In genomic region chr2:186274936-186275575, GRCh38 we compare ENCODE assay signal across 2 cellular contexts.
TF ChIP-seq lines count a peak whose summit lies in the region.

No MANE protein-coding gene starts in this region.

TF ChIP-seq in SK-N-SH, 30 proteins besides CTCF, POLR2A, EP300 and RAD21 (continued from another document):
- TF ChIP-seq USF2 (IDR thresholded peaks at IDR 0.05; ENCODE audit: borderline replicate concordance, low read depth, low read length) (no peak), TAF1 (IDR thresholded peaks at IDR 0.05; ENCODE audit: borderline replicate concordance, low read depth, low read length) (no peak), TCF12 (IDR thresholded peaks at IDR 0.05) (0 out of 2 replicates have a peak, but pooled peaks have one; percentile 10), NRF1 (IDR thresholded peaks at IDR 0.05; ENCODE audit: low read depth, low read length) (no peak), CHD2 (IDR thresholded peaks at IDR 0.05; ENCODE audit: low read length, partially characterized antibody) (no peak), GABPA (IDR thresholded peaks at IDR 0.05; ENCODE audit: low read depth) (no peak), MAX (IDR thresholded peaks at IDR 0.05; ENCODE audit: low read depth) (no peak), RFX5 (IDR thresholded peaks at IDR 0.05; ENCODE audit: low read length) (no peak), YY1 (IDR thresholded peaks at IDR 0.05; ENCODE audit: low read depth) (no peak), FOSL2 (IDR thresholded peaks at IDR 0.05; ENCODE audit: borderline replicate concordance, low read depth) (peak; percentile 35; the same call in 1 of the 2 replicates), PBX3 (IDR thresholded peaks at IDR 0.05) (0 out of 2 replicates have a peak, but pooled peaks have one; percentile 13), IRF3 (IDR thresholded peaks at IDR 0.05; ENCODE audit: low read depth, low read length) (no peak), NFIC (IDR thresholded peaks at IDR 0.05; ENCODE audit: borderline replicate concordance) (no peak), MXI1 (IDR thresholded peaks at IDR 0.05; ENCODE audit: low read depth, low read length) (no peak), FOXJ3 (CRISPR knock-in tag; IDR thresholded peaks at IDR 0.05) (no peak), SIN3A (IDR thresholded peaks at IDR 0.05; ENCODE audit: borderline replicate concordance, low read depth, low read length) (no peak), TEAD4 (IDR thresholded peaks at IDR 0.05; ENCODE audit: borderline replicate concordance, insufficient read depth) (no peak), POLR2AphosphoS5 (IDR thresholded peaks at IDR 0.05; ENCODE audit: low read depth, low read length) (no peak), FOXM1 (IDR thresholded peaks at IDR 0.05; ENCODE audit: low read depth) (no peak), GATA2 (CRISPR knock-in tag; IDR thresholded peaks at IDR 0.05) (no peak), SMC3 (IDR thresholded peaks at IDR 0.05; ENCODE audit: low read depth, low read length) (no peak)
TF ChIP-seq in SK-N-SH: peak in this region for 3.

TF ChIP-seq in SK-N-SH treated with all-trans-retinoic acid at 6 μM for 48 hours, 23 proteins besides CTCF, POLR2A, EP300 and RAD21 (continued from another document):
- TF ChIP-seq, protein P1, sequence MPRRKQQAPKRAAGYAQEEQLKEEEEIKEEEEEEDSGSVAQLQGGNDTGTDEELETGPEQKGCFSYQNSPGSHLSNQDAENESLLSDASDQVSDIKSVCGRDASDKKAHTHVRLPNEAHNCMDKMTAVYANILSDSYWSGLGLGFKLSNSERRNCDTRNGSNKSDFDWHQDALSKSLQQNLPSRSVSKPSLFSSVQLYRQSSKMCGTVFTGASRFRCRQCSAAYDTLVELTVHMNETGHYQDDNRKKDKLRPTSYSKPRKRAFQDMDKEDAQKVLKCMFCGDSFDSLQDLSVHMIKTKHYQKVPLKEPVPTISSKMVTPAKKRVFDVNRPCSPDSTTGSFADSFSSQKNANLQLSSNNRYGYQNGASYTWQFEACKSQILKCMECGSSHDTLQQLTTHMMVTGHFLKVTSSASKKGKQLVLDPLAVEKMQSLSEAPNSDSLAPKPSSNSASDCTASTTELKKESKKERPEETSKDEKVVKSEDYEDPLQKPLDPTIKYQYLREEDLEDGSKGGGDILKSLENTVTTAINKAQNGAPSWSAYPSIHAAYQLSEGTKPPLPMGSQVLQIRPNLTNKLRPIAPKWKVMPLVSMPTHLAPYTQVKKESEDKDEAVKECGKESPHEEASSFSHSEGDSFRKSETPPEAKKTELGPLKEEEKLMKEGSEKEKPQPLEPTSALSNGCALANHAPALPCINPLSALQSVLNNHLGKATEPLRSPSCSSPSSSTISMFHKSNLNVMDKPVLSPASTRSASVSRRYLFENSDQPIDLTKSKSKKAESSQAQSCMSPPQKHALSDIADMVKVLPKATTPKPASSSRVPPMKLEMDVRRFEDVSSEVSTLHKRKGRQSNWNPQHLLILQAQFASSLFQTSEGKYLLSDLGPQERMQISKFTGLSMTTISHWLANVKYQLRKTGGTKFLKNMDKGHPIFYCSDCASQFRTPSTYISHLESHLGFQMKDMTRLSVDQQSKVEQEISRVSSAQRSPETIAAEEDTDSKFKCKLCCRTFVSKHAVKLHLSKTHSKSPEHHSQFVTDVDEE (CRISPR knock-in tag; IDR thresholded peaks at IDR 0.05), result no peak
- TF ChIP-seq PPARA (CRISPR knock-in tag; IDR thresholded peaks at IDR 0.05; ENCODE audit: borderline replicate concordance), result no peak
- TF ChIP-seq CSDC2 (CRISPR knock-in tag; IDR thresholded peaks at IDR 0.05), result no peak
- no peak for TF ChIP-seq ZNF8 (CRISPR knock-in tag; IDR thresholded peaks at IDR 0.05)
- TF ChIP-seq ZC3H10 (CRISPR knock-in tag; IDR thresholded peaks at IDR 0.05), result no peak
- no peak for TF ChIP-seq ISL1 (CRISPR knock-in tag; IDR thresholded peaks at IDR 0.05)
